In the genomic region with DNA sequence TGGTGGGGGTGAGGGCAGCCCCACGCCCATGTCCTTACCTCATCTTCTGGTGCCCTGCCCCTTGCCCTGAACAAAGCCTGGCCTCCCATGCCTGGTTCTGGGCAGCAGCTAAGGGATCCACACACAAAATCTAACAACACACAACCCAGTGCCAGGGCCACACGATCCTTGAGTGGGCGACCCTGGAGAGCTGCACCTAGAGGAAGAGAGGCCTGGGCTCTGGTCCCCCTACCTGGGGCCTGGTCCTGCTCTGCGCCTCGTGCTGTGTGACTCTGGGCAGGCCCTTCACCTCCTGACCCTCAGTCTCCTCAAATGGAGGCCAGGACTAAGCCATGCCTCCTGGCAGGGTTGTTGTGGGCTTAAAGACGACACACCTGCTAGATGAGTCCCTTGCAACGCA, we compare ENCODE assay signal across 31 cellular contexts. TPM values are rescaled to one million over a fixed set of nuclear protein-coding genes. Genes with fewer than 3 reads are reported as not detected.
"Had no signal": no experiment of that assay in that cellular context is flagged by ENCODE, and none has a peak within 500 bp of the region (broad histone marks: within the 10 kb centered on the region; RNA-seq: fewer than 3 reads in every experiment).

No MANE protein-coding gene starts in this region.

- H3K4me3 ChIP-seq: colonic mucosa, gastrocnemius medialis, lung, neural progenitor cell, ovary, psoas muscle, sigmoid colon, stomach, thyroid gland, vagina had no signal

- H3K4me2 ChIP-seq: neural progenitor cell had no signal

- H3K36me3 ChIP-seq: colonic mucosa, gastrocnemius medialis, neural progenitor cell, ovary, sigmoid colon, stomach, thyroid gland, vagina had no signal

- ATAC-seq: esophagus mucosa; gastrocnemius medialis; left lobe of liver; psoas muscle; stimulated activated naive B cell treated with anti-CD40 and anti-IgM and Interleukin-4, amounts not matched to agents 10 μg/mL and 1 μg/mL and 100 μg/mL, for 72 hours had no signal

- H3K27ac ChIP-seq: colonic mucosa, epithelial cell of prostate, gastrocnemius medialis, neural progenitor cell, ovary, psoas muscle, sigmoid colon, stomach, thyroid gland, vagina had no signal

- H2AFZ ChIP-seq: neural progenitor cell had no signal

- H3K4me1 ChIP-seq: colonic mucosa, neural progenitor cell, sigmoid colon, stomach, thyroid gland, vagina had no signal

- DNase-seq: colonic mucosa; effector CD8-positive, alpha-beta T cell; endodermal cell; foreskin fibroblast; gastrocnemius medialis; head of caudate nucleus; kidney; nucleus accumbens; ovary; psoas muscle; sigmoid colon; stimulated activated CD4-positive, alpha-beta T cell treated with anti-CD3 and anti-CD28 coated beads, Interleukin-2, amount 100 ng/mL, for 24 hours; stimulated activated CD4-positive, alpha-beta T cell treated with anti-CD3 and anti-CD28 coated beads, Interleukin-4, amount 100 ng/mL, for 24 hours; stimulated activated naive B cell treated with anti-CD40 and anti-IgM and Interleukin-4, amounts not matched to agents 10 μg/mL and 1 μg/mL and 100 μg/mL, for 72 hours; stomach; thyroid gland had no signal

- H3K27me3 ChIP-seq: colonic mucosa, gastrocnemius medialis, neural progenitor cell, ovary, sigmoid colon, stomach, thyroid gland, vagina had no signal

- H3K9me3 ChIP-seq: colonic mucosa, gastrocnemius medialis, ovary, psoas muscle, sigmoid colon, stomach, thyroid gland, vagina had no signal

RNA-seq across cellular contexts. Expression of a gene that starts 20.0 kb away (rescaled TPM):
- total RNA-seq: chondrocyte, colonic mucosa, endodermal cell, esophagus mucosa, gastrocnemius medialis, glomerular endothelial cell, kidney, left lobe of liver, liver, mononuclear cell, renal cortical epithelial cell, right cardiac atrium, stomach, subcutaneous adipose tissue, temporal lobe, thyroid gland, vagina had no signal
- polyA plus RNA-seq: liver, lung, psoas muscle, right cardiac atrium, sigmoid colon, stomach had no signal

RNA-seq across cellular contexts. Expression of a gene that starts 54.7 kb away (rescaled TPM):
- total RNA-seq: chondrocyte, esophagus mucosa, glomerular endothelial cell, skeletal muscle tissue, temporal lobe had no signal
